ENCODE assay signal across 20 cellular contexts in genomic region chr22:32005453-32005852, GRCh38. TPM values are rescaled to one million over a fixed set of nuclear protein-coding genes. Genes with fewer than 3 reads are reported as not detected.
DNase-seq lines count a peak whose midpoint lies in the region; ATAC-seq and TF ChIP-seq lines count a peak whose summit lies in the region.
"Had no signal": no experiment of that assay in that cellular context is flagged by ENCODE, and none has a peak within 500 bp of the region (broad histone marks: within the 10 kb centered on the region; RNA-seq: fewer than 3 reads in every experiment).

No MANE protein-coding gene starts in this region.

- H3K4me2 ChIP-seq in IMR-90 (ENCODE audit: low read depth, low read length), result no peak overlapping the region
- no peak overlapping the region for H3K4me2 ChIP-seq in mammary epithelial cell (ENCODE audit: insufficient read depth, low read depth, low read length)

- H3K9me3 ChIP-seq in IMR-90 (ENCODE audit: control insufficient read depth, insufficient read depth, low read length) (no peaks in the 10 kb centered on the region), mammary epithelial cell (replicated peaks; ENCODE audit: insufficient read depth, low read length) (no peaks in the 10 kb centered on the region)
- H3K9me3 ChIP-seq: body of pancreas, pancreas had no signal

- H4K20me1 ChIP-seq in IMR-90 (ENCODE audit: insufficient read depth, low read length) (no peaks in the 10 kb centered on the region), mammary epithelial cell (ENCODE audit: insufficient read depth, low read length) (no peaks in the 10 kb centered on the region)

- no peak overlapping the region for H2BK5ac ChIP-seq in IMR-90 (ENCODE audit: low read depth, low read length, poor library complexity, severe bottlenecking)

- H4K8ac ChIP-seq in IMR-90 (ENCODE audit: low read depth in 2 of 2, low read length in 2 of 2), result no peak overlapping the region

- no peak overlapping the region for H4K91ac ChIP-seq in IMR-90 (ENCODE audit: insufficient read depth, low read depth, low read length)

- in situ Hi-C loops in IMR-90 (cut with MboI; ENCODE audit: low sequenced_read_pairs), result loop anchor here (10.0 kb wide), 1 partner anchor 239 kb away; no protein-coding TSS in a partner anchor
- in situ Hi-C loops in mammary epithelial cell (cut with MboI; ENCODE audit: low sequenced_read_pairs in 2 of 2), result no loop called here

- no peak for TF ChIP-seq CTCF in IMR-90 (conservative IDR thresholded peaks at IDR 0.05; ENCODE audit: low read depth, low read length)
- peak; percentile 6 to 7 for TF ChIP-seq CTCF in mammary epithelial cell (conservative IDR thresholded peaks at IDR 0.05 in 1 of 2, IDR thresholded peaks at IDR 0.05 in 1 of 2; ENCODE audit: extremely low read depth in 1 of 2, insufficient read depth in 1 of 2, low read depth in 1 of 2, low read length in 2 of 2)

- H3K4ac ChIP-seq in IMR-90 (ENCODE audit: low read depth, low read length), result no peak overlapping the region

- H3K27me3 ChIP-seq in IMR-90 (ENCODE audit: control insufficient read depth, insufficient read depth, low read length) (no peaks in the 10 kb centered on the region; the same call in none of the 2 replicates), mammary epithelial cell (ENCODE audit: insufficient read depth, low read length) (no peaks in the 10 kb centered on the region)
- H3K27me3 ChIP-seq: body of pancreas, pancreas had no signal

- no peak overlapping the region for H3K23ac ChIP-seq in IMR-90 (ENCODE audit: low read depth, low read length)

- no peaks in the 10 kb centered on the region for H3K9me1 ChIP-seq in IMR-90 (ENCODE audit: insufficient read depth, low read length)

- H3K56ac ChIP-seq in IMR-90 (ENCODE audit: extremely low read depth, insufficient read depth, low read length), result no peak overlapping the region

- H2AK5ac ChIP-seq in IMR-90 (ENCODE audit: low read depth, low read length), result no peak overlapping the region

- H2BK120ac ChIP-seq in IMR-90 (ENCODE audit: low read depth, low read length), result no peak overlapping the region

- no peaks in the 10 kb centered on the region for H3K79me1 ChIP-seq in IMR-90 (ENCODE audit: low read depth in 1 of 2, low read length in 2 of 2)

- no peak for TF ChIP-seq RAD21 in IMR-90 (IDR thresholded peaks at IDR 0.05; ENCODE audit: low read length)

- H2AFZ ChIP-seq in IMR-90 (replicated peaks; ENCODE audit: low read length, poor library complexity) (no peak overlapping the region), mammary epithelial cell (ENCODE audit: low read depth, low read length) (no peak overlapping the region)

- H3K4me3 ChIP-seq in IMR-90 (ENCODE audit: insufficient read depth, low read depth, low read length) (no peak overlapping the region), mammary epithelial cell (replicated peaks in 1 of 3; ENCODE audit: insufficient read depth in 1 of 3, low read depth in 2 of 3, low read length in 3 of 3) (no peak overlapping the region)
- H3K4me3 ChIP-seq: body of pancreas, gastroesophageal sphincter, pancreas, spleen had no signal

- DNase-seq in AG20443 (ENCODE audit: low spot score) (peak; percentile 22), IMR-90 (peak; percentile 25), mammary epithelial cell (peak; percentile 92), kidney glomerular epithelial cell (lab: John Stamatoyannopoulos, UW) (peak; percentile 49), SKM-1 (lab: John Stamatoyannopoulos, UW; ENCODE audit: unreplicated experiment) (no peak), HuH-7 (ENCODE audit: low spot score) (no peak)
- DNase-seq: activated CD8-positive, alpha-beta T cell treated with anti-CD3 and anti-CD28 coated beads, Interleukin-2, amount 10 ng/mL, durations not matched to agents 7 days and 5 days; activated effector memory CD4-positive, alpha-beta T cell treated with Interleukin-2 at 50 U/mL for 16 hours; AML-193; body of pancreas; DMS153; NCI-H1092; NCI-H2227 treated with DMSO at 0.1 percent for 48 hours; pancreas; spleen had no signal

- no peak for TF ChIP-seq POLR2A in IMR-90 (IDR thresholded peaks at IDR 0.05; ENCODE audit: low read depth, low read length)

- CTCF ChIA-PET in IMR-90 (lab: Yijun Ruan, JAX) (no interaction called here), mammary epithelial cell (lab: Charles Lee; ENCODE audit: low non-redundant PET) (no interaction called here)

- no peak overlapping the region for H2BK15ac ChIP-seq in IMR-90 (ENCODE audit: low read depth, low read length)

- no peak overlapping the region for H2BK20ac ChIP-seq in IMR-90 (ENCODE audit: low read depth, low read length)

- dilution Hi-C loops in IMR-90 (cut with HindIII; ENCODE audit: low sequenced_read_pairs, unreplicated experiment) (no loop called here), mammary epithelial cell (cut with HindIII; ENCODE audit: low sequenced_read_pairs) (loop anchor here (5.0 kb wide), 1 partner anchor 48 kb away; no protein-coding TSS in a partner anchor)

- H3K4me1 ChIP-seq in IMR-90 (ENCODE audit: control insufficient read depth, insufficient read depth, low read length) (no peaks in the 10 kb centered on the region), mammary epithelial cell (ENCODE audit: insufficient read depth, low read length) (peaks cover 9% of the 10 kb centered on the region)
- H3K4me1 ChIP-seq: body of pancreas, gastroesophageal sphincter, pancreas, spleen had no signal

- H2AK9ac ChIP-seq in IMR-90 (replicated peaks; ENCODE audit: low read depth, low read length, poor library complexity), result no peak overlapping the region

- intact Hi-C loops in IMR-90 (cut with micrococcal nuclease), result no loop called here
- intact Hi-C loops in mammary epithelial cell (cut with micrococcal nuclease), result no loop called here

- H3K27ac ChIP-seq in IMR-90 (ENCODE audit: insufficient read depth, low read length) (no peak overlapping the region), mammary epithelial cell (ENCODE audit: insufficient read depth, low read depth, low read length) (no peak overlapping the region)
- H3K27ac ChIP-seq: body of pancreas, gastroesophageal sphincter, pancreas, spleen, VCaP had no signal

- no peak overlapping the region for H3K18ac ChIP-seq in IMR-90 (ENCODE audit: low read depth, low read length)

- H3K9ac ChIP-seq in IMR-90 (ENCODE audit: low read depth, low read length) (no peak overlapping the region), mammary epithelial cell (ENCODE audit: insufficient read depth, low read length) (no peak overlapping the region)

- no peaks in the 10 kb centered on the region for H3K79me2 ChIP-seq in mammary epithelial cell (ENCODE audit: insufficient read depth, low read length)

- no CpG with 5 or more reads among the region's 1 CpG for WGBS in IMR-90 (ENCODE audit: extremely low coverage in 2 of 2, insufficient read length in 1 of 2), 2 experiments
- 20% methylated on average over 1 of the region's 1 CpG for WGBS in mammary epithelial cell (ENCODE audit: low coverage, missing lambda C conversion rate)

- peak; percentile 32; the same call in 1 of the 2 replicates for ATAC-seq in IMR-90 (ENCODE audit: low read depth)
- no peak for ATAC-seq in HG03095 (IDR thresholded peaks at IDR 0.05; ENCODE audit: unreplicated experiment)
- no peak for ATAC-seq in GM21515 (IDR thresholded peaks at IDR 0.05; ENCODE audit: unreplicated experiment)
- ATAC-seq: activated CD8-positive, alpha-beta T cell treated with anti-CD3 and anti-CD28 coated beads, Interleukin-2, amount 10 ng/mL, durations not matched to agents 7 days and 5 days; body of pancreas; gastroesophageal sphincter; SK-N-SH treated with all-trans-retinoic acid at 6 μM for 48 hours had no signal

- POLR2A ChIA-PET in IMR-90 (lab: Charles Lee; ENCODE audit: unreplicated experiment), result no interaction called here

- no peak overlapping the region for H4K5ac ChIP-seq in IMR-90 (ENCODE audit: low read depth, low read length)

- no TSS peak for BruUV-seq in IMR-90 (replicated peaks; lab: Mats Ljungman, UMichigan)
- no TSS peak for BruUV-seq in mammary epithelial cell (replicated peaks; lab: Mats Ljungman, UMichigan)

- H3K14ac ChIP-seq in IMR-90 (replicated peaks; ENCODE audit: low read depth, low read length), result no peak overlapping the region

- H3K36me3 ChIP-seq in IMR-90 (ENCODE audit: control insufficient read depth, insufficient read depth, low read length) (no peaks in the 10 kb centered on the region), mammary epithelial cell (ENCODE audit: insufficient read depth, low read length) (no peaks in the 10 kb centered on the region)
- H3K36me3 ChIP-seq: gastroesophageal sphincter, pancreas, spleen had no signal

TF ChIP-seq in IMR-90, 13 proteins besides CTCF, POLR2A, EP300 and RAD21:
- TF ChIP-seq NFE2L2 (IDR thresholded peaks at IDR 0.05; ENCODE audit: low read depth, low read length) (no peak), BHLHE40 (IDR thresholded peaks at IDR 0.05; ENCODE audit: low read depth, low read length) (no peak), CEBPB (IDR thresholded peaks at IDR 0.05; ENCODE audit: low read depth, low read length) (no peak)

RNA-seq across cellular contexts. Expression of gene SLC5A1, which starts 37.6 kb away (rescaled TPM):
- not detected in 2 replicates for total RNA-seq in IMR-90 (2012; rRNA removed)
- not detected in 2 replicates for polyA plus RNA-seq in IMR-90 (2012; rRNA removed)
- polyA plus RNA-seq in IMR-90 (2012; cell fraction: cytosol; rRNA removed), result not detected in 2 replicates
- not detected in 2 replicates for polyA plus RNA-seq in IMR-90 (2012; cell fraction: nucleus; rRNA removed; ENCODE audit: low replicate concordance)
- total RNA-seq in mammary epithelial cell, result under 1 TPM; 0.17 to 0.66 TPM
- 7.3 TPM for polyA plus RNA-seq in mammary epithelial cell
- polyA minus RNA-seq in mammary epithelial cell, result 23.2 TPM
- total RNA-seq: activated CD8-positive, alpha-beta T cell treated with anti-CD3 and anti-CD28 coated beads, Interleukin-2, amount 10 ng/mL, durations not matched to agents 7 days and 5 days had no signal

Comparison
In these comparisons a context has a peak if more than half of its experiments do, and no peak if none do; other contexts are left out.
1. DNase-seq: peak in AG20443 (single experiment), IMR-90 (single experiment), mammary epithelial cell (single experiment) and kidney glomerular epithelial cell (single experiment); none in SKM-1 (single experiment) and HuH-7 (single experiment).